ENCODE assay signal across 8 cellular contexts in the genomic region with DNA sequence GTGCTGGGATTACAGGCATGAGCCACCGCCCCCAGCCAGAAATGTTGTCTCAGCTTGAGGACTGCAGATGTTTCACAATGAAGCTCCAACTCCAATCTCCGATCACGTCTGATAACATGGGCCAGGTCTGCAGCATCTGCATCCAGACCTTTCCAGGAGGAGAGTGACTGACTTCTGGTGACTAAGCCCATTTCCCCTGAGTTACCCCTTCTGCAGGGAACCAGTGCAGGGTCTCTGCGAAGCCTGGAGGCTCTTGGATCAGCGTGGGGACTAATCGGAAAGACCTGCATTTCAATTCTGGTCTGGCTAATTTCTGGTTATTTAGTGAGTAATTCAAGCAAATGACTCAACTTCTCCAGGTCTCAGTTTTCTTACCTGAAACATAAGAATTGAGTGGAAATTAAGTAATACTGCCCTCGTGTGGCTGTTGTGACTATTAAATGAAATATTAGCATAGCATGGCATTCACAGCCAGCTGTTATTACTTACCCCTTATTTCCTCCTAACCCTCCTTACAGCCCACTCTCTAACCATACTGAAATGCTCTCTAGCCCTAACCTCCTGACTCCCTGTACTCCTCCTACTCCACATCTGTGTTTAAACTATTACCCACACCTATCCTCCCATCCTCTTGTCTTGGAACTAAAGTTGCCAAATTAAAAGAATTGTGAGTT. TPM values are rescaled to one million over a fixed set of nuclear protein-coding genes. Genes with fewer than 3 reads are reported as not detected.
DNase-seq lines count a peak whose midpoint lies in the region; ATAC-seq, FAIRE-seq and TF ChIP-seq lines count a peak whose summit lies in the region.

No MANE protein-coding gene starts in this region.

- ATAC-seq in natural killer cell: peak; percentile 25 to 53 (median 40)
- ATAC-seq in upper lobe of right lung: peak; percentile 34
- ATAC-seq in HG03045 (IDR thresholded peaks at IDR 0.05; ENCODE audit: unreplicated experiment): no peak

- dilution Hi-C loops in endothelial cell of umbilical vein (cut with MboI; ENCODE audit: extremely low pct_ligation_motif_present, low sequenced_read_pairs): no loop called here

- peaks cover 9% of the 10 kb centered on the region; the same call in 1 of the 2 replicates for H3K4me1 ChIP-seq in HAP-1
- peaks cover 45% of the 10 kb centered on the region for H3K4me1 ChIP-seq in endothelial cell of umbilical vein (ENCODE audit: control insufficient read depth, extremely low read depth, insufficient read depth, low read length)
- H3K4me1 ChIP-seq in upper lobe of right lung: peaks cover 29% of the 10 kb centered on the region

- H3K27me3 ChIP-seq in HAP-1 (ENCODE audit: low read depth): no peaks in the 10 kb centered on the region
- H3K27me3 ChIP-seq in endothelial cell of umbilical vein (ENCODE audit: control insufficient read depth in 2 of 2, insufficient read depth in 2 of 2, low read length in 2 of 2): no peaks in the 10 kb centered on the region
- no peaks in the 10 kb centered on the region for H3K27me3 ChIP-seq in upper lobe of right lung

- H3K4me2 ChIP-seq in endothelial cell of umbilical vein (ENCODE audit: insufficient read depth, low read length): peak overlapping the region; percentile 77

- DNase-seq in DMS53 treated with DMSO at 0.1 percent for 48 hours (lab: John Stamatoyannopoulos, UW; ENCODE audit: unreplicated experiment) (peak; percentile 75), HAP-1 (ENCODE audit: low spot score in 2 of 2) (peak; percentile 45 to 51), NCI-H460 (ENCODE audit: extremely low read depth, low read depth) (peak; percentile 32), endothelial cell of umbilical vein (ENCODE audit: low read depth, low spot score) (peak; percentile 83), natural killer cell (no peak), upper lobe of right lung (no peak)
- DNase-seq in activated CD4-positive, alpha-beta memory T cell treated with anti-CD3 and anti-CD28 coated beads for 36 hours: peak; percentile 72

- TF ChIP-seq CTCF in endothelial cell of umbilical vein (IDR thresholded peaks at IDR 0.05; ENCODE audit: extremely low read depth in 1 of 2, insufficient read depth in 1 of 2, low read depth in 1 of 2, low read length in 2 of 2) (peak; percentile 32 to 51), natural killer cell (IDR thresholded peaks at IDR 0.05) (peak; percentile 71), upper lobe of right lung (IDR thresholded peaks at IDR 0.05) (peak; percentile 55)

- H3K9me1 ChIP-seq in endothelial cell of umbilical vein (replicated peaks; ENCODE audit: control insufficient read depth, extremely low read depth, insufficient read depth, low read length): no peaks in the 10 kb centered on the region

- peaks cover 4% of the 10 kb centered on the region for H3K36me3 Mint-ChIP-seq in activated CD4-positive, alpha-beta memory T cell treated with anti-CD3 and anti-CD28 coated beads for 36 hours
- no peaks in the 10 kb centered on the region for H3K36me3 Mint-ChIP-seq in natural killer cell

- H3K9me3 ChIP-seq in HAP-1 (no peaks in the 10 kb centered on the region), endothelial cell of umbilical vein (replicated peaks; ENCODE audit: control insufficient read depth, insufficient read depth, low read length) (no peaks in the 10 kb centered on the region), upper lobe of right lung (no peaks in the 10 kb centered on the region)

- CTCF ChIA-PET in activated CD4-positive, alpha-beta memory T cell treated with anti-CD3 and anti-CD28 coated beads for 36 hours (lab: Charles Lee): interaction anchor here (0.6 to 15.1 kb wide), 24 partner anchors 7 to 644 kb away, joined by 3 to 197 read pairs (median 6); partner anchors contain the start of genes NDFIP1 and RNF14
- CTCF ChIA-PET in endothelial cell of umbilical vein (lab: Charles Lee): interaction anchor here (1.0 to 10.0 kb wide), 15 partner anchors 10 to 323 kb away, joined by 3 to 122 read pairs (median 6); partner anchors contain the start of gene NDFIP1

- peaks cover 71% of the 10 kb centered on the region for H3K4me1 Mint-ChIP-seq in activated CD4-positive, alpha-beta memory T cell treated with anti-CD3 and anti-CD28 coated beads for 36 hours (ENCODE audit: low read depth)
- peaks cover 49 to 67% of the 10 kb centered on the region in 2 donors for H3K4me1 Mint-ChIP-seq in natural killer cell

- no peak overlapping the region for H3K9ac ChIP-seq in endothelial cell of umbilical vein (replicated peaks; ENCODE audit: extremely low read depth, insufficient read depth, low read length)

- peaks cover under 1% of the 10 kb centered on the region; the same call in 1 of the 2 replicates for H3K36me3 ChIP-seq in HAP-1 (replicated peaks)
- H3K36me3 ChIP-seq in endothelial cell of umbilical vein (ENCODE audit: control insufficient read depth in 2 of 2, extremely low read depth in 1 of 2, insufficient read depth in 2 of 2, low read length in 2 of 2): no peaks in the 10 kb centered on the region
- H3K36me3 ChIP-seq in upper lobe of right lung: no peaks in the 10 kb centered on the region

- peak overlapping the region; percentile 61 for H3K4me3 Mint-ChIP-seq in activated CD4-positive, alpha-beta memory T cell treated with anti-CD3 and anti-CD28 coated beads for 36 hours
- H3K4me3 Mint-ChIP-seq in natural killer cell: peak overlapping the region; percentile 79

- H3K27ac ChIP-seq in endothelial cell of umbilical vein (ENCODE audit: insufficient read depth, low read depth, low read length): peak overlapping the region; percentile 93
- peak overlapping the region; percentile 38 for H3K27ac ChIP-seq in upper lobe of right lung

- no peaks in the 10 kb centered on the region for H4K20me1 ChIP-seq in endothelial cell of umbilical vein (replicated peaks; ENCODE audit: control insufficient read depth, extremely low read depth, insufficient read depth, low read length)

- in situ Hi-C loops in HAP-1 (cut with MboI; ENCODE audit: low sequenced_read_pairs): no loop called here

- H3K4me3 ChIP-seq in HAP-1: no peak overlapping the region
- no peak overlapping the region for H3K4me3 ChIP-seq in endothelial cell of umbilical vein (replicated peaks in 1 of 3; ENCODE audit: insufficient read depth in 1 of 3, low read depth in 1 of 3, low read length in 3 of 3)
- no peak overlapping the region for H3K4me3 ChIP-seq in upper lobe of right lung

- no peak for TF ChIP-seq POLR2A in endothelial cell of umbilical vein (IDR thresholded peaks at IDR 0.05; ENCODE audit: low read depth, low read length)

- peak; percentile 67 for FAIRE-seq in endothelial cell of umbilical vein (lab: Jason Lieb, UNC)

- no peaks in the 10 kb centered on the region for H3K27me3 Mint-ChIP-seq in activated CD4-positive, alpha-beta memory T cell treated with anti-CD3 and anti-CD28 coated beads for 36 hours
- no peaks in the 10 kb centered on the region for H3K27me3 Mint-ChIP-seq in natural killer cell (ENCODE audit: low read depth in 2 of 2)

- POLR2A ChIA-PET in activated CD4-positive, alpha-beta memory T cell treated with anti-CD3 and anti-CD28 coated beads for 36 hours (lab: Charles Lee): interaction anchor here (1.0 to 7.4 kb wide), 8 partner anchors 8 to 128 kb away, joined by 3 to 103 read pairs (median 14); partner anchors contain the start of genes NDFIP1 and RNF14
- POLR2A ChIA-PET in endothelial cell of umbilical vein (lab: Charles Lee): no interaction called here

- BruUV-seq in endothelial cell of umbilical vein (replicated peaks; lab: Mats Ljungman, UMichigan): no TSS peak

- no peaks in the 10 kb centered on the region for H3K79me2 ChIP-seq in endothelial cell of umbilical vein (ENCODE audit: control insufficient read depth, insufficient read depth, low read length)

- intact Hi-C loops in activated CD4-positive, alpha-beta memory T cell treated with anti-CD3 and anti-CD28 coated beads for 36 hours (cut with micrococcal nuclease): loop anchor here (1.0 to 10.0 kb wide), 8 partner anchors 8 to 342 kb away; partner anchors contain the start of gene SPRY4
- intact Hi-C loops in endothelial cell of umbilical vein (cut with micrococcal nuclease): loop anchor here (1.0 to 10.0 kb wide), 6 partner anchors 10 to 340 kb away; partner anchors contain the start of genes ARAP3, NDFIP1 and SPRY4
- intact Hi-C loops in natural killer cell (cut with micrococcal nuclease): loop anchor here (1.0 to 10.0 kb wide), 6 partner anchors 10 to 323 kb away; partner anchors contain the start of genes NDFIP1, PCDH1 and RNF14
- intact Hi-C loops in upper lobe of right lung (cut with DNase I): no loop called here

- no peak overlapping the region for H2AFZ ChIP-seq in endothelial cell of umbilical vein (ENCODE audit: low read depth, low read length)

- peaks cover 1% of the 10 kb centered on the region for H3K9me3 Mint-ChIP-seq in activated CD4-positive, alpha-beta memory T cell treated with anti-CD3 and anti-CD28 coated beads for 36 hours
- H3K9me3 Mint-ChIP-seq in natural killer cell: no peaks in the 10 kb centered on the region

- H3K27ac Mint-ChIP-seq in activated CD4-positive, alpha-beta memory T cell treated with anti-CD3 and anti-CD28 coated beads for 36 hours: peak overlapping the region; percentile 98
- H3K27ac Mint-ChIP-seq in natural killer cell: peak overlapping the region; percentile 79 to 81

RNA-seq across cellular contexts. Expression of gene GNPDA1, which starts 2.2 kb away (rescaled TPM):
- total RNA-seq in NCI-H460 (2014; rRNA removed; shearing (Covaris generic)): 62.0 and 62.1 TPM in 2 replicates
- 46.8 and 54.3 TPM in 2 replicates for polyA plus RNA-seq in NCI-H460 (2014; cell fraction: nucleus; rRNA removed)
- total RNA-seq in activated CD4-positive, alpha-beta memory T cell treated with anti-CD3 and anti-CD28 coated beads for 36 hours: 10 to 100 TPM; 55.8 to 56.6 TPM
- total RNA-seq in endothelial cell of umbilical vein (49.3 and 52.1 TPM in 2 replicates), natural killer cell (10 to 100 TPM; 10.7 to 12.0 (median 11.2) TPM), upper lobe of right lung (36.2 TPM)
- 19.8 and 22.5 TPM in 2 replicates for polyA plus RNA-seq in endothelial cell of umbilical vein
- polyA plus RNA-seq in endothelial cell of umbilical vein (2011; cell fraction: cytosol; rRNA removed): 21.3 and 24.2 TPM in 2 replicates
- polyA plus RNA-seq in endothelial cell of umbilical vein (2011; cell fraction: nucleus; rRNA removed): 19.6 and 24.1 TPM in 2 replicates
- 68.0 and 74.4 TPM in 2 replicates for polyA plus RNA-seq in endothelial cell of umbilical vein (2012)
- polyA minus RNA-seq in endothelial cell of umbilical vein: 20.1 and 38.6 TPM in 2 replicates
- polyA minus RNA-seq in endothelial cell of umbilical vein (2011; cell fraction: cytosol; rRNA and poly(A)+ RNA removed): 13.1 TPM
- 10.2 and 13.2 TPM in 2 replicates for polyA minus RNA-seq in endothelial cell of umbilical vein (2011; cell fraction: nucleus; rRNA and poly(A)+ RNA removed)

RNA-seq across cellular contexts. Expression of gene RNF14, which starts 46.1 kb away (rescaled TPM):
- 68.6 and 70.7 TPM in 2 replicates for total RNA-seq in NCI-H460 (2014; rRNA removed; shearing (Covaris generic))
- polyA plus RNA-seq in NCI-H460 (2014; cell fraction: nucleus; rRNA removed): 26.2 and 30.9 TPM in 2 replicates
- 10 to 100 TPM; 34.6 to 39.5 TPM for total RNA-seq in activated CD4-positive, alpha-beta memory T cell treated with anti-CD3 and anti-CD28 coated beads for 36 hours
- total RNA-seq in endothelial cell of umbilical vein: 53.1 and 55.9 TPM in 2 replicates
- polyA plus RNA-seq in endothelial cell of umbilical vein: 20.3 and 23.5 TPM in 2 replicates
- polyA plus RNA-seq in endothelial cell of umbilical vein (2011; cell fraction: cytosol; rRNA removed): 31.4 and 34.3 TPM in 2 replicates
- polyA plus RNA-seq in endothelial cell of umbilical vein (2011; cell fraction: nucleus; rRNA removed): 32.0 and 32.5 TPM in 2 replicates
- polyA plus RNA-seq in endothelial cell of umbilical vein (2012): 75.7 and 87.2 TPM in 2 replicates
- 56.2 and 56.9 TPM in 2 replicates for polyA minus RNA-seq in endothelial cell of umbilical vein
- 8.6 TPM for polyA minus RNA-seq in endothelial cell of umbilical vein (2011; cell fraction: cytosol; rRNA and poly(A)+ RNA removed)
- 18.4 and 29.8 TPM in 2 replicates for polyA minus RNA-seq in endothelial cell of umbilical vein (2011; cell fraction: nucleus; rRNA and poly(A)+ RNA removed)
- total RNA-seq in natural killer cell: 10 to 100 TPM; 20.6 to 29.2 (median 21.3) TPM
- total RNA-seq in upper lobe of right lung: 51.6 TPM

RNA-seq across cellular contexts. Expression of gene PCDH12, which starts 57.0 kb away (rescaled TPM):
- 0.05 and 0.09 TPM in 2 replicates for total RNA-seq in NCI-H460 (2014; rRNA removed; shearing (Covaris generic))
- 0.01 TPM in 1 of 2 replicates, not detected in the other for polyA plus RNA-seq in NCI-H460 (2014; cell fraction: nucleus; rRNA removed)
- total RNA-seq in activated CD4-positive, alpha-beta memory T cell treated with anti-CD3 and anti-CD28 coated beads for 36 hours: 1 to 10 TPM; 1.7 to 2.6 TPM
- total RNA-seq in endothelial cell of umbilical vein (18.5 and 20.4 TPM in 2 replicates), natural killer cell (under 1 TPM in 1 of 3 donors, not detected in 2; 0.05 TPM), upper lobe of right lung (17.0 TPM)
- 5.5 and 6.2 TPM in 2 replicates for polyA plus RNA-seq in endothelial cell of umbilical vein
- polyA plus RNA-seq in endothelial cell of umbilical vein (2011; cell fraction: cytosol; rRNA removed): 3.2 and 3.6 TPM in 2 replicates
- 2.6 and 2.9 TPM in 2 replicates for polyA plus RNA-seq in endothelial cell of umbilical vein (2011; cell fraction: nucleus; rRNA removed)
- polyA plus RNA-seq in endothelial cell of umbilical vein (2012): 5.4 and 7.7 TPM in 2 replicates
- 6.9 and 10.3 TPM in 2 replicates for polyA minus RNA-seq in endothelial cell of umbilical vein
- 0.82 TPM for polyA minus RNA-seq in endothelial cell of umbilical vein (2011; cell fraction: cytosol; rRNA and poly(A)+ RNA removed)
- polyA minus RNA-seq in endothelial cell of umbilical vein (2011; cell fraction: nucleus; rRNA and poly(A)+ RNA removed): 2.7 and 5.1 TPM in 2 replicates

Comparison
In these comparisons a context has a peak if more than half of its experiments do, and no peak if none do; other contexts are left out.
1. DNase-seq: peak in DMS53 treated with DMSO at 0.1 percent for 48 hours (single experiment), HAP-1 (2 of 2), NCI-H460 (single experiment), activated CD4-positive, alpha-beta memory T cell treated with anti-CD3 and anti-CD28 coated beads for 36 hours (single experiment) and endothelial cell of umbilical vein (single experiment); none in natural killer cell (single experiment) and upper lobe of right lung (single experiment).
2. Peak in every context shown above with its lines, with median percentiles within 50 percentile points of each other: CTCF ChIP-seq.